In the genomic region with DNA sequence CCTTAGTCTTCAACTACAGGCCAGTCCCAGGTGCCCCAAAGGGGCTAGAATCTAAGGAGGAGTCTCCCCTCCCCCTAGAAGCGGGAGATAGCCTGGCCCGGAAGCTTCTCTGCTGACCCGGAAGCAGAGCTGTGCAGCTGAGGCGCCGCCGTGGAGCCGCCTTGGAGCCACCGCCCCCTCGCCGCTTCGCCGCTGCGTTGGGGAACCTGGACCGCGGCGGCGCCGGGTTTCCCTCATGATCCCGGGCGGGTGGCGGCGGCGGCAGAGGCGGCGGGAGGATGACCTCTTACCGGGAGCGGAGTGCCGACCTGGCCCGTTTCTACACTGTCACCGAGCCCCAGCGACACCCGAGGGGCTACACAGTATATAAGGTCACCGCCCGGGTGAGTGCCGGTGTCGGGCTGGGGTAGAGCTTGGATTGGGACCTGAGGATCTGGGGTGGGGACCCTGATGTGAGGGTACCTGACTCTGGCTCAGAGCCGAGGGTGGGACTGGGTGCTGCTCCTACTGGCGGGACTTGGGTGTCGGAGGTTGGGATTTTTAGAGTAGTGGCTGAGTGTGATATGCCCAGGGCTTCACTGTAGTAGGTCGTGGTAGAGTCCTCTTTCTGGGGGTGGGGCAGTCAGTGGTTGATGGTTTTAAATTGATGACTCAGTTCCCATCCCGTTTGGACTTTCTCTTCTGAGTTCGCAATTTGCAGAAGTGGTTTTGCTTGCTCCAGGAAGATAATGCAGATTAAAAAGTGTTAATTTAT, we compare ENCODE assay signal across 1 cellular context.
TF ChIP-seq lines count a peak whose summit lies in the region.

A gene with protein sequence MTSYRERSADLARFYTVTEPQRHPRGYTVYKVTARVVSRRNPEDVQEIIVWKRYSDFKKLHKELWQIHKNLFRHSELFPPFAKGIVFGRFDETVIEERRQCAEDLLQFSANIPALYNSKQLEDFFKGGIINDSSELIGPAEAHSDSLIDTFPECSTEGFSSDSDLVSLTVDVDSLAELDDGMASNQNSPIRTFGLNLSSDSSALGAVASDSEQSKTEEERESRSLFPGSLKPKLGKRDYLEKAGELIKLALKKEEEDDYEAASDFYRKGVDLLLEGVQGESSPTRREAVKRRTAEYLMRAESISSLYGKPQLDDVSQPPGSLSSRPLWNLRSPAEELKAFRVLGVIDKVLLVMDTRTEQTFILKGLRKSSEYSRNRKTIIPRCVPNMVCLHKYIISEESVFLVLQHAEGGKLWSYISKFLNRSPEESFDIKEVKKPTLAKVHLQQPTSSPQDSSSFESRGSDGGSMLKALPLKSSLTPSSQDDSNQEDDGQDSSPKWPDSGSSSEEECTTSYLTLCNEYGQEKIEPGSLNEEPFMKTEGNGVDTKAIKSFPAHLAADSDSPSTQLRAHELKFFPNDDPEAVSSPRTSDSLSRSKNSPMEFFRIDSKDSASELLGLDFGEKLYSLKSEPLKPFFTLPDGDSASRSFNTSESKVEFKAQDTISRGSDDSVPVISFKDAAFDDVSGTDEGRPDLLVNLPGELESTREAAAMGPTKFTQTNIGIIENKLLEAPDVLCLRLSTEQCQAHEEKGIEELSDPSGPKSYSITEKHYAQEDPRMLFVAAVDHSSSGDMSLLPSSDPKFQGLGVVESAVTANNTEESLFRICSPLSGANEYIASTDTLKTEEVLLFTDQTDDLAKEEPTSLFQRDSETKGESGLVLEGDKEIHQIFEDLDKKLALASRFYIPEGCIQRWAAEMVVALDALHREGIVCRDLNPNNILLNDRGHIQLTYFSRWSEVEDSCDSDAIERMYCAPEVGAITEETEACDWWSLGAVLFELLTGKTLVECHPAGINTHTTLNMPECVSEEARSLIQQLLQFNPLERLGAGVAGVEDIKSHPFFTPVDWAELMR (plus strand): TSS at position 115 of the 754 bp plus-strand sequence. CDS start 164 bp downstream, at position 279.

TF ChIP-seq in HepG2, 621 proteins besides CTCF, POLR2A, EP300 and RAD21 (continued from another document and continues in another):
- TF ChIP-seq, protein P1, sequence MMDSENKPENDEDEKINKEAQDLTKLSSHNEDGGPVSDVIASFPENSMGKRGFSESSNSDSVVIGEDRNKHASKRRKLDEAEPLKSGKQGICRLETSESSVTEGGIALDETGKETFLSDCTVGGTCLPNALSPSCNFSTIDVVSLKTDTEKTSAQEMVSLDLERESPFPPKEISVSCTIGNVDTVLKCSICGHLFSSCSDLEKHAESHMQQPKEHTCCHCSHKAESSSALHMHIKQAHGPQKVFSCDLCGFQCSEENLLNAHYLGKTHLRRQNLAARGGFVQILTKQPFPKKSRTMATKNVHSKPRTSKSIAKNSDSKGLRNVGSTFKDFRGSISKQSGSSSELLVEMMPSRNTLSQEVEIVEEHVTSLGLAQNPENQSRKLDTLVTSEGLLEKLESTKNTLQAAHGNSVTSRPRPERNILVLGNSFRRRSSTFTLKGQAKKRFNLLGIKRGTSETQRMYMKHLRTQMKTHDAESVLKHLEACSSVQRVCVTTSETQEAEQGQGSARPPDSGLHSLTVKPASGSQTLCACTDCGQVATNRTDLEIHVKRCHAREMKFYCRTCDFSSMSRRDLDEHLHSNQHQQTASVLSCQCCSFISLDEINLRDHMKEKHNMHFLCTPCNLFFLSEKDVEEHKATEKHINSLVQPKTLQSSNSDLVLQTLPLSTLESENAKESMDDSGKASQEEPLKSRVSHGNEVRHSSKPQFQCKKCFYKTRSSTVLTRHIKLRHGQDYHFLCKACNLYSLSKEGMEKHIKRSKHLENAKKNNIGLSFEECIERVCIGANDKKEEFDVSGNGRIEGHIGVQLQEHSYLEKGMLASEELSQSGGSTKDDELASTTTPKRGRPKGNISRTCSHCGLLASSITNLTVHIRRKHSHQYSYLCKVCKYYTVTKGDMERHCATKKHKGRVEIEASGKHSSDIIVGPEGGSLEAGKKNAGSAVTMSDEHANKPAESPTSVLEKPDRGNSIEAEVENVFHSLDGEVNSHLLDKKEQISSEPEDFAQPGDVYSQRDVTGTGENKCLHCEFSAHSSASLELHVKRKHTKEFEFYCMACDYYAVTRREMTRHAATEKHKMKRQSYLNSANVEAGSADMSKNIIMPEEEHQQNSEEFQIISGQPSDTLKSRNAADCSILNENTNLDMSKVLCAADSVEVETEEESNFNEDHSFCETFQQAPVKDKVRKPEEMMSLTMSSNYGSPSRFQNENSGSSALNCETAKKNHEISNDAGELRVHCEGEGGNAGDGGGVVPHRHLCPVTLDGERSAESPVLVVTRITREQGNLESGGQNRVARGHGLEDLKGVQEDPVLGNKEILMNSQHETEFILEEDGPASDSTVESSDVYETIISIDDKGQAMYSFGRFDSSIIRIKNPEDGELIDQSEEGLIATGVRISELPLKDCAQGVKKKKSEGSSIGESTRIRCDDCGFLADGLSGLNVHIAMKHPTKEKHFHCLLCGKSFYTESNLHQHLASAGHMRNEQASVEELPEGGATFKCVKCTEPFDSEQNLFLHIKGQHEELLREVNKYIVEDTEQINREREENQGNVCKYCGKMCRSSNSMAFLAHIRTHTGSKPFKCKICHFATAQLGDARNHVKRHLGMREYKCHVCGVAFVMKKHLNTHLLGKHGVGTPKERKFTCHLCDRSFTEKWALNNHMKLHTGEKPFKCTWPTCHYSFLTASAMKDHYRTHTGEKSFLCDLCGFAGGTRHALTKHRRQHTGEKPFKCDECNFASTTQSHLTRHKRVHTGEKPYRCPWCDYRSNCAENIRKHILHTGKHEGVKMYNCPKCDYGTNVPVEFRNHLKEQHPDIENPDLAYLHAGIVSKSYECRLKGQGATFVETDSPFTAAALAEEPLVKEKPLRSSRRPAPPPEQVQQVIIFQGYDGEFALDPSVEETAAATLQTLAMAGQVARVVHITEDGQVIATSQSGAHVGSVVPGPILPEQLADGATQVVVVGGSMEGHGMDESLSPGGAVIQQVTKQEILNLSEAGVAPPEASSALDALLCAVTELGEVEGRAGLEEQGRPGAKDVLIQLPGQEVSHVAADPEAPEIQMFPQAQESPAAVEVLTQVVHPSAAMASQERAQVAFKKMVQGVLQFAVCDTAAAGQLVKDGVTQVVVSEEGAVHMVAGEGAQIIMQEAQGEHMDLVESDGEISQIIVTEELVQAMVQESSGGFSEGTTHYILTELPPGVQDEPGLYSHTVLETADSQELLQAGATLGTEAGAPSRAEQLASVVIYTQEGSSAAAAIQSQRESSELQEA (CRISPR knock-in tag; IDR thresholded peaks at IDR 0.05; ENCODE audit: not compliant biosample characterization) = peak; percentile 85
- TF ChIP-seq ZNF383 (CRISPR knock-in tag; IDR thresholded peaks at IDR 0.05; ENCODE audit: borderline replicate concordance) = no peak
- TF ChIP-seq, protein P2, sequence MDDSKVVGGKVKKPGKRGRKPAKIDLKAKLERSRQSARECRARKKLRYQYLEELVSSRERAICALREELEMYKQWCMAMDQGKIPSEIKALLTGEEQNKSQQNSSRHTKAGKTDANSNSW (CRISPR knock-in tag; IDR thresholded peaks at IDR 0.05; ENCODE audit: borderline replicate concordance) = no peak
- TF ChIP-seq, protein P3, sequence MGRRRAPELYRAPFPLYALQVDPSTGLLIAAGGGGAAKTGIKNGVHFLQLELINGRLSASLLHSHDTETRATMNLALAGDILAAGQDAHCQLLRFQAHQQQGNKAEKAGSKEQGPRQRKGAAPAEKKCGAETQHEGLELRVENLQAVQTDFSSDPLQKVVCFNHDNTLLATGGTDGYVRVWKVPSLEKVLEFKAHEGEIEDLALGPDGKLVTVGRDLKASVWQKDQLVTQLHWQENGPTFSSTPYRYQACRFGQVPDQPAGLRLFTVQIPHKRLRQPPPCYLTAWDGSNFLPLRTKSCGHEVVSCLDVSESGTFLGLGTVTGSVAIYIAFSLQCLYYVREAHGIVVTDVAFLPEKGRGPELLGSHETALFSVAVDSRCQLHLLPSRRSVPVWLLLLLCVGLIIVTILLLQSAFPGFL (CRISPR knock-in tag; IDR thresholded peaks at IDR 0.05) = no peak
- TF ChIP-seq, protein P4, sequence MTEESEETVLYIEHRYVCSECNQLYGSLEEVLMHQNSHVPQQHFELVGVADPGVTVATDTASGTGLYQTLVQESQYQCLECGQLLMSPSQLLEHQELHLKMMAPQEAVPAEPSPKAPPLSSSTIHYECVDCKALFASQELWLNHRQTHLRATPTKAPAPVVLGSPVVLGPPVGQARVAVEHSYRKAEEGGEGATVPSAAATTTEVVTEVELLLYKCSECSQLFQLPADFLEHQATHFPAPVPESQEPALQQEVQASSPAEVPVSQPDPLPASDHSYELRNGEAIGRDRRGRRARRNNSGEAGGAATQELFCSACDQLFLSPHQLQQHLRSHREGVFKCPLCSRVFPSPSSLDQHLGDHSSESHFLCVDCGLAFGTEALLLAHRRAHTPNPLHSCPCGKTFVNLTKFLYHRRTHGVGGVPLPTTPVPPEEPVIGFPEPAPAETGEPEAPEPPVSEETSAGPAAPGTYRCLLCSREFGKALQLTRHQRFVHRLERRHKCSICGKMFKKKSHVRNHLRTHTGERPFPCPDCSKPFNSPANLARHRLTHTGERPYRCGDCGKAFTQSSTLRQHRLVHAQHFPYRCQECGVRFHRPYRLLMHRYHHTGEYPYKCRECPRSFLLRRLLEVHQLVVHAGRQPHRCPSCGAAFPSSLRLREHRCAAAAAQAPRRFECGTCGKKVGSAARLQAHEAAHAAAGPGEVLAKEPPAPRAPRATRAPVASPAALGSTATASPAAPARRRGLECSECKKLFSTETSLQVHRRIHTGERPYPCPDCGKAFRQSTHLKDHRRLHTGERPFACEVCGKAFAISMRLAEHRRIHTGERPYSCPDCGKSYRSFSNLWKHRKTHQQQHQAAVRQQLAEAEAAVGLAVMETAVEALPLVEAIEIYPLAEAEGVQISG (CRISPR knock-in tag; IDR thresholded peaks at IDR 0.05) = peak; percentile 84
- no peak for TF ChIP-seq REL (CRISPR knock-in tag; conservative IDR thresholded peaks at IDR 0.05)
- TF ChIP-seq, protein P5, sequence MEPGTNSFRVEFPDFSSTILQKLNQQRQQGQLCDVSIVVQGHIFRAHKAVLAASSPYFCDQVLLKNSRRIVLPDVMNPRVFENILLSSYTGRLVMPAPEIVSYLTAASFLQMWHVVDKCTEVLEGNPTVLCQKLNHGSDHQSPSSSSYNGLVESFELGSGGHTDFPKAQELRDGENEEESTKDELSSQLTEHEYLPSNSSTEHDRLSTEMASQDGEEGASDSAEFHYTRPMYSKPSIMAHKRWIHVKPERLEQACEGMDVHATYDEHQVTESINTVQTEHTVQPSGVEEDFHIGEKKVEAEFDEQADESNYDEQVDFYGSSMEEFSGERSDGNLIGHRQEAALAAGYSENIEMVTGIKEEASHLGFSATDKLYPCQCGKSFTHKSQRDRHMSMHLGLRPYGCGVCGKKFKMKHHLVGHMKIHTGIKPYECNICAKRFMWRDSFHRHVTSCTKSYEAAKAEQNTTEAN (CRISPR knock-in tag; conservative IDR thresholded peaks at IDR 0.05) = peak; percentile 24; the same call in 1 of the 2 replicates
- no peak for TF ChIP-seq ZNF773 (CRISPR knock-in tag; IDR thresholded peaks at IDR 0.05; ENCODE audit: borderline replicate concordance)
- peak; percentile 93; the same call in 1 of the 2 replicates for TF ChIP-seq KMT2A (CRISPR knock-in tag; IDR thresholded peaks at IDR 0.05)
- no peak for TF ChIP-seq TCF7 (IDR thresholded peaks at IDR 0.05; ENCODE audit: low read depth)
- TF ChIP-seq MAFG (CRISPR knock-in tag; IDR thresholded peaks at IDR 0.05) = no peak
- TF ChIP-seq ZNF569 (CRISPR knock-in tag; IDR thresholded peaks at IDR 0.05; ENCODE audit: borderline replicate concordance) = no peak; the same call in 1 of the 2 replicates
- TF ChIP-seq ZNF616 (CRISPR knock-in tag; IDR thresholded peaks at IDR 0.05; ENCODE audit: low read depth) = peak; percentile 70; the same call in 1 of the 2 replicates
- no peak for TF ChIP-seq PCBP1 (IDR thresholded peaks at IDR 0.05; ENCODE audit: borderline replicate concordance, low read depth, low read length)
- TF ChIP-seq, protein P6, sequence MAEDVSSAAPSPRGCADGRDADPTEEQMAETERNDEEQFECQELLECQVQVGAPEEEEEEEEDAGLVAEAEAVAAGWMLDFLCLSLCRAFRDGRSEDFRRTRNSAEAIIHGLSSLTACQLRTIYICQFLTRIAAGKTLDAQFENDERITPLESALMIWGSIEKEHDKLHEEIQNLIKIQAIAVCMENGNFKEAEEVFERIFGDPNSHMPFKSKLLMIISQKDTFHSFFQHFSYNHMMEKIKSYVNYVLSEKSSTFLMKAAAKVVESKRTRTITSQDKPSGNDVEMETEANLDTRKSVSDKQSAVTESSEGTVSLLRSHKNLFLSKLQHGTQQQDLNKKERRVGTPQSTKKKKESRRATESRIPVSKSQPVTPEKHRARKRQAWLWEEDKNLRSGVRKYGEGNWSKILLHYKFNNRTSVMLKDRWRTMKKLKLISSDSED (CRISPR knock-in tag; IDR thresholded peaks at IDR 0.05) = peak; percentile 58; the same call in 1 of the 2 replicates
- TF ChIP-seq, protein P7, sequence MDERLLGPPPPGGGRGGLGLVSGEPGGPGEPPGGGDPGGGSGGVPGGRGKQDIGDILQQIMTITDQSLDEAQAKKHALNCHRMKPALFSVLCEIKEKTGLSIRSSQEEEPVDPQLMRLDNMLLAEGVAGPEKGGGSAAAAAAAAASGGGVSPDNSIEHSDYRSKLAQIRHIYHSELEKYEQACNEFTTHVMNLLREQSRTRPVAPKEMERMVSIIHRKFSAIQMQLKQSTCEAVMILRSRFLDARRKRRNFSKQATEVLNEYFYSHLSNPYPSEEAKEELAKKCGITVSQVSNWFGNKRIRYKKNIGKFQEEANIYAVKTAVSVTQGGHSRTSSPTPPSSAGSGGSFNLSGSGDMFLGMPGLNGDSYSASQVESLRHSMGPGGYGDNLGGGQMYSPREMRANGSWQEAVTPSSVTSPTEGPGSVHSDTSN (CRISPR knock-in tag; IDR thresholded peaks at IDR 0.05) = no peak
- no peak for TF ChIP-seq FIP1L1 (IDR thresholded peaks at IDR 0.05; ENCODE audit: borderline replicate concordance, insufficient read depth, low read depth, low read length)
- TF ChIP-seq FOXK1 (CRISPR knock-in tag; IDR thresholded peaks at IDR 0.05; ENCODE audit: borderline replicate concordance, low read depth) = no peak
- peak; percentile 75; the same call in 1 of the 2 replicates for TF ChIP-seq ZMYM4 (CRISPR knock-in tag; IDR thresholded peaks at IDR 0.05)
- no peak for TF ChIP-seq ISX (CRISPR knock-in tag; conservative IDR thresholded peaks at IDR 0.05)
- peak; percentile 97; the same call in 1 of the 2 replicates for TF ChIP-seq KAT7 (CRISPR knock-in tag; IDR thresholded peaks at IDR 0.05; ENCODE audit: borderline replicate concordance)
- 0 out of 2 replicates have a peak, but pooled peaks have one; percentile 70 for TF ChIP-seq AHR (CRISPR knock-in tag; IDR thresholded peaks at IDR 0.05)
- 0 out of 2 replicates have a peak, but pooled peaks have one; percentile 16 for TF ChIP-seq MXD4 (CRISPR knock-in tag; IDR thresholded peaks at IDR 0.05)
